In the genomic region with DNA sequence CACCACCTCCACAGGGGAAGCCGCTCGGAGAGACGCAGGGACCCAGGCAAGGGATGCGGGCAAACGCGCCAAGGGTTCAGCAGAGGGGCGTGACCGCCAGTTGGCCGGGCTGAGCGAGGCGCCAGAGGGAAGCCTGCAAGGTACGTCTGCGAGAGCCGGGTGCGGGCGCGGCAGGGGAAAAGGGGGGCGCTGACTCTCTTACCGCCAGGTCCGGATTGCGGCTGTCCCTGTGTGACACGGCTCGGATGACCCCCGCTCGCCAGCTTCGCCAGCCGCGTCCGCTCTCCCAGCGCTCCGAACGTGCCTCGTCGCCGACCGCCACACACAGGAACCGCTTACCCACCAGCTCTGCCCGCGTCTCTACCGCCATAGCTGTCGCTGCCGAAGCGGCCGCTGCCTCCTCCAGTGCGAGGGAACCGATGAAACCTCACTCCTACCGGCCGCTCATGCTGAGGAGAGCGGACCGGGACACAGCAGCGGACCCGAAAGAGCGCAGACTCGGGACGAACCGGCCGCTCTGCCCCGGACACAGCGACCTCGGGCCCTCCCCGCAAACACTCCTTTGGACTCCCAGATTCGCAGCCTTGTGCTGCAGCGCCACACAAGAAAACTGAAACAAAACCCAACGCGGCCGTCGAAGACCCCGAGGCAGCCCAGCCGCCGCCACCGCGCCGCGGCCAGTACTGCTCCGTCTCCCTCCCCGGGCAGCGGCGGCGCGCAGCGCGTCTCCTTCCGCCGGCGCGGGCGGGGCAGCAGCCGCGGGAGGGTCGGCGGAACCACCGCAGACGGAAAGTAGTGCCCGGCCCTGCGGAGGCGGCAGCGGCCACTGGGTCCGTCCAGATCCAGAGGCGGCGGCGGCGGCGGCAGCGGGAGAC, we compare ENCODE assay signal across 8 cellular contexts. TPM values are rescaled to one million over a fixed set of nuclear protein-coding genes. Genes with fewer than 3 reads are reported as not detected.
DNase-seq lines count a peak whose midpoint lies in the region; ATAC-seq, FAIRE-seq and TF ChIP-seq lines count a peak whose summit lies in the region.

Gene JMJD1C (minus strand): TSS at position 685 of the 875 bp plus-strand sequence. CDS start 315 bp downstream, at position 370.

- no peak for FAIRE-seq in bronchial epithelial cell (lab: Jason Lieb, UNC)

- H3K4me3 Mint-ChIP-seq in WTC11: peak within 1 kb of the TSS; percentile 98

- DNase-seq in NCI-H2081 (lab: John Stamatoyannopoulos, UW) (peak; percentile 57 to 71), NCI-H2081 treated with DMSO at 0.1 percent for 48 hours (lab: John Stamatoyannopoulos, UW) (no peak), NCI-H2107 (lab: John Stamatoyannopoulos, UW) (peak; percentile 45), WTC11 (ENCODE audit: low spot score) (peak; percentile 88), bronchial epithelial cell (ENCODE audit: low read depth) (peak; percentile 52), iPS-NIHi7 (ENCODE audit: extremely low spot score) (peak; percentile 88), smooth muscle cell of the brain vasculature (ENCODE audit: low read depth, low spot score) (peak; percentile 40)

- no peaks in the 10 kb centered on the region for H3K27me3 ChIP-seq in bronchial epithelial cell (ENCODE audit: control insufficient read depth, insufficient read depth, low read length)

- peaks cover 7% of the 10 kb centered on the region for H3K9me3 Mint-ChIP-seq in WTC11

- peak within 1 kb of the TSS; percentile 99 for H3K4me3 ChIP-seq in bronchial epithelial cell (ENCODE audit: low read depth, low read length)

- peak; percentile 60 for ATAC-seq in HG02840 (IDR thresholded peaks at IDR 0.05; ENCODE audit: low FRiP score, unreplicated experiment)
- ATAC-seq in WTC11: peak; percentile 85

- H3K27me3 Mint-ChIP-seq in WTC11 (ENCODE audit: low read depth): no peaks in the 10 kb centered on the region

- peaks cover 5% of the 10 kb centered on the region; the same call in 1 of the 2 replicates for H3K36me3 Mint-ChIP-seq in WTC11

- no peaks in the 10 kb centered on the region for H3K36me3 ChIP-seq in bronchial epithelial cell (ENCODE audit: control insufficient read depth, insufficient read depth, low read length)

- TF ChIP-seq CTCF in WTC11 (IDR thresholded peaks at IDR 0.05): no peak; the same call in 1 of the 2 replicates
- TF ChIP-seq CTCF in bronchial epithelial cell (IDR thresholded peaks at IDR 0.05; ENCODE audit: insufficient read depth, low read length, severe bottlenecking): no peak

- POLR2A ChIA-PET in WTC11 (lab: Charles Lee): interaction anchor here (0.6 to 2.1 kb wide), 5 partner anchors 162 to 198 kb away, joined by 3 to 14 read pairs (median 5); no protein-coding TSS in a partner anchor

- CTCF ChIA-PET in WTC11 (lab: Charles Lee): interaction anchor here (0.7 to 1.1 kb wide), 2 partner anchors 168 to 264 kb away, joined by 3 read pairs; no protein-coding TSS in a partner anchor

- peak within 1 kb of the TSS; percentile 98 for H3K27ac Mint-ChIP-seq in WTC11

- peaks cover 34% of the 10 kb centered on the region for H3K4me1 Mint-ChIP-seq in WTC11

TF ChIP-seq in WTC11, 78 proteins besides CTCF, POLR2A, EP300 and RAD21 (continues in another document):
- TF ChIP-seq ELF4 (CRISPR knock-in tag; IDR thresholded peaks at IDR 0.05; ENCODE audit: low read depth) (peak; percentile 73; the same call in 1 of the 2 replicates), MYBL2 (CRISPR knock-in tag; IDR thresholded peaks at IDR 0.05) (peak; percentile 90; the same call in 1 of the 2 replicates), KAT7 (CRISPR knock-in tag; IDR thresholded peaks at IDR 0.05; ENCODE audit: borderline replicate concordance) (0 out of 2 replicates have a peak, but pooled peaks have one; percentile 76), STAT6 (CRISPR knock-in tag; conservative IDR thresholded peaks at IDR 0.05; ENCODE audit: low read depth) (no peak), TEAD1 (CRISPR knock-in tag; IDR thresholded peaks at IDR 0.05) (no peak), SP1 (CRISPR knock-in tag; conservative IDR thresholded peaks at IDR 0.05) (peak; percentile 76), MAX (CRISPR knock-in tag; IDR thresholded peaks at IDR 0.05) (peak; percentile 56), TEAD4 (CRISPR knock-in tag; IDR thresholded peaks at IDR 0.05) (peak; percentile 46), RORB (CRISPR knock-in tag; IDR thresholded peaks at IDR 0.05) (no peak), HMGXB4 (CRISPR knock-in tag; IDR thresholded peaks at IDR 0.05) (peak; percentile 78; the same call in 1 of the 2 replicates), FOXP4 (CRISPR knock-in tag; IDR thresholded peaks at IDR 0.05) (peak; percentile 85; the same call in 1 of the 2 replicates)
- TF ChIP-seq, protein P1, sequence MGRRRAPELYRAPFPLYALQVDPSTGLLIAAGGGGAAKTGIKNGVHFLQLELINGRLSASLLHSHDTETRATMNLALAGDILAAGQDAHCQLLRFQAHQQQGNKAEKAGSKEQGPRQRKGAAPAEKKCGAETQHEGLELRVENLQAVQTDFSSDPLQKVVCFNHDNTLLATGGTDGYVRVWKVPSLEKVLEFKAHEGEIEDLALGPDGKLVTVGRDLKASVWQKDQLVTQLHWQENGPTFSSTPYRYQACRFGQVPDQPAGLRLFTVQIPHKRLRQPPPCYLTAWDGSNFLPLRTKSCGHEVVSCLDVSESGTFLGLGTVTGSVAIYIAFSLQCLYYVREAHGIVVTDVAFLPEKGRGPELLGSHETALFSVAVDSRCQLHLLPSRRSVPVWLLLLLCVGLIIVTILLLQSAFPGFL (CRISPR knock-in tag; IDR thresholded peaks at IDR 0.05; ENCODE audit: borderline replicate concordance): no peak; the same call in 1 of the 2 replicates
- TF ChIP-seq, protein P2, sequence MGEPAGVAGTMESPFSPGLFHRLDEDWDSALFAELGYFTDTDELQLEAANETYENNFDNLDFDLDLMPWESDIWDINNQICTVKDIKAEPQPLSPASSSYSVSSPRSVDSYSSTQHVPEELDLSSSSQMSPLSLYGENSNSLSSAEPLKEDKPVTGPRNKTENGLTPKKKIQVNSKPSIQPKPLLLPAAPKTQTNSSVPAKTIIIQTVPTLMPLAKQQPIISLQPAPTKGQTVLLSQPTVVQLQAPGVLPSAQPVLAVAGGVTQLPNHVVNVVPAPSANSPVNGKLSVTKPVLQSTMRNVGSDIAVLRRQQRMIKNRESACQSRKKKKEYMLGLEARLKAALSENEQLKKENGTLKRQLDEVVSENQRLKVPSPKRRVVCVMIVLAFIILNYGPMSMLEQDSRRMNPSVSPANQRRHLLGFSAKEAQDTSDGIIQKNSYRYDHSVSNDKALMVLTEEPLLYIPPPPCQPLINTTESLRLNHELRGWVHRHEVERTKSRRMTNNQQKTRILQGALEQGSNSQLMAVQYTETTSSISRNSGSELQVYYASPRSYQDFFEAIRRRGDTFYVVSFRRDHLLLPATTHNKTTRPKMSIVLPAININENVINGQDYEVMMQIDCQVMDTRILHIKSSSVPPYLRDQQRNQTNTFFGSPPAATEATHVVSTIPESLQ (CRISPR knock-in tag; IDR thresholded peaks at IDR 0.05): no peak

RNA-seq across cellular contexts. Expression of gene JMJD1C, which starts in this region (rescaled TPM):
- total RNA-seq in WTC11 (2021) (158 to 180 TPM (median 161 TPM) in 3 replicates), bronchial epithelial cell (61.8 and 72.1 TPM in 2 replicates)
